In genomic region chr17:3894927-3895343, GRCh38 we compare ENCODE assay signal across 1 cellular context.
TF ChIP-seq lines count a peak whose summit lies in the region.

No MANE protein-coding gene starts in this region.

TF ChIP-seq in GM23338, 12 proteins besides CTCF, POLR2A, EP300 and RAD21:
- TF ChIP-seq, protein P1, sequence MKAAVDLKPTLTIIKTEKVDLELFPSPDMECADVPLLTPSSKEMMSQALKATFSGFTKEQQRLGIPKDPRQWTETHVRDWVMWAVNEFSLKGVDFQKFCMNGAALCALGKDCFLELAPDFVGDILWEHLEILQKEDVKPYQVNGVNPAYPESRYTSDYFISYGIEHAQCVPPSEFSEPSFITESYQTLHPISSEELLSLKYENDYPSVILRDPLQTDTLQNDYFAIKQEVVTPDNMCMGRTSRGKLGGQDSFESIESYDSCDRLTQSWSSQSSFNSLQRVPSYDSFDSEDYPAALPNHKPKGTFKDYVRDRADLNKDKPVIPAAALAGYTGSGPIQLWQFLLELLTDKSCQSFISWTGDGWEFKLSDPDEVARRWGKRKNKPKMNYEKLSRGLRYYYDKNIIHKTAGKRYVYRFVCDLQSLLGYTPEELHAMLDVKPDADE (IDR thresholded peaks at IDR 0.05): no peak
- TF ChIP-seq CREB1 (CRISPR knock-in tag; IDR thresholded peaks at IDR 0.05; ENCODE audit: low read depth) (no peak), JUNB (IDR thresholded peaks at IDR 0.05; ENCODE audit: unreplicated experiment) (no peak)
TF ChIP-seq in GM23338: peak in this region for 0.
